1 cellular context compared by ENCODE assay signal in genomic region chr16:57648590-57649442, GRCh38.
TF ChIP-seq lines count a peak whose summit lies in the region.

No MANE protein-coding gene starts in this region.

TF ChIP-seq in HepG2, 621 proteins besides CTCF, POLR2A, EP300 and RAD21 (continued from another document and continues in another):
- TF ChIP-seq AGO2 (optimal IDR thresholded peaks at IDR 0.05; ENCODE audit: low read depth, low read length) = no peak
- no peak for TF ChIP-seq BRF2 (CRISPR knock-in tag; IDR thresholded peaks at IDR 0.05)
- TF ChIP-seq ZNF790 (CRISPR knock-in tag; IDR thresholded peaks at IDR 0.05; ENCODE audit: borderline replicate concordance) = no peak
- TF ChIP-seq SAP130 (CRISPR knock-in tag; IDR thresholded peaks at IDR 0.05; ENCODE audit: low read depth) = peak; percentile 57; the same call in 1 of the 2 replicates
- TF ChIP-seq PAXIP1 (CRISPR knock-in tag; conservative IDR thresholded peaks at IDR 0.05) = peak; percentile 33; the same call in 1 of the 2 replicates
- no peak for TF ChIP-seq ATF5 (CRISPR knock-in tag; IDR thresholded peaks at IDR 0.05; ENCODE audit: low read depth)
- no peak for TF ChIP-seq HMGA1 (CRISPR knock-in tag; conservative IDR thresholded peaks at IDR 0.05)
- TF ChIP-seq ZSCAN31 (CRISPR knock-in tag; IDR thresholded peaks at IDR 0.05; ENCODE audit: low read depth) = peak; percentile 76; the same call in 1 of the 2 replicates
- TF ChIP-seq ZNF292 (CRISPR knock-in tag; IDR thresholded peaks at IDR 0.05; ENCODE audit: borderline replicate concordance, low read depth) = no peak
- TF ChIP-seq BORCS8-MEF2B (CRISPR knock-in tag; IDR thresholded peaks at IDR 0.05) = peak; percentile 92
- TF ChIP-seq MLX (CRISPR knock-in tag; IDR thresholded peaks at IDR 0.05) = peak; percentile 53; the same call in 1 of the 2 replicates
- TF ChIP-seq ZNF747 (CRISPR knock-in tag; IDR thresholded peaks at IDR 0.05; ENCODE audit: borderline replicate concordance) = no peak
- TF ChIP-seq IRF1 (CRISPR knock-in tag; IDR thresholded peaks at IDR 0.05; ENCODE audit: low read depth) = no peak
- peak; percentile 32; the same call in 1 of the 2 replicates for TF ChIP-seq ZNF543 (CRISPR knock-in tag; IDR thresholded peaks at IDR 0.05)
- TF ChIP-seq JUNB (CRISPR knock-in tag; IDR thresholded peaks at IDR 0.05; ENCODE audit: borderline replicate concordance) = no peak
- TF ChIP-seq FOXP4 (CRISPR knock-in tag; IDR thresholded peaks at IDR 0.05) = peak; percentile 67; the same call in 1 of the 2 replicates
- TF ChIP-seq ZSCAN30 (CRISPR knock-in tag; IDR thresholded peaks at IDR 0.05) = no peak
- 0 out of 2 replicates have a peak, but pooled peaks have one; percentile 81 for TF ChIP-seq ZKSCAN8 (CRISPR knock-in tag; IDR thresholded peaks at IDR 0.05; ENCODE audit: borderline replicate concordance)
- peak; percentile 68 for TF ChIP-seq RXRA (CRISPR knock-in tag; IDR thresholded peaks at IDR 0.05)
- TF ChIP-seq PHF21A (CRISPR knock-in tag; IDR thresholded peaks at IDR 0.05) = no peak
- TF ChIP-seq ZBED4 (CRISPR knock-in tag; IDR thresholded peaks at IDR 0.05; ENCODE audit: borderline replicate concordance) = peak; percentile 66; the same call in 1 of the 2 replicates
- TF ChIP-seq ZBTB42 (CRISPR knock-in tag; IDR thresholded peaks at IDR 0.05) = no peak
- TF ChIP-seq DPF2 (CRISPR knock-in tag; IDR thresholded peaks at IDR 0.05; ENCODE audit: borderline replicate concordance, low read depth) = 0 out of 2 replicates have a peak, but pooled peaks have one; percentile 37
- TF ChIP-seq NR2F6 (IDR thresholded peaks at IDR 0.05) = no peak
- TF ChIP-seq NR2F6 (CRISPR knock-in tag; IDR thresholded peaks at IDR 0.05) = peak; percentile 74; the same call in 1 of the 2 replicates
- TF ChIP-seq FOXK2 (IDR thresholded peaks at IDR 0.05) = no peak
- TF ChIP-seq DRAP1 (CRISPR knock-in tag; IDR thresholded peaks at IDR 0.05) = 0 out of 2 replicates have a peak, but pooled peaks have one; percentile 19
- no peak for TF ChIP-seq ZBTB43 (CRISPR knock-in tag; conservative IDR thresholded peaks at IDR 0.05)
- no peak for TF ChIP-seq RARG (CRISPR knock-in tag; IDR thresholded peaks at IDR 0.05; ENCODE audit: low read depth)
- peak; percentile 88; the same call in 1 of the 2 replicates for TF ChIP-seq CBX5 (CRISPR knock-in tag; IDR thresholded peaks at IDR 0.05; ENCODE audit: borderline replicate concordance)
- no peak for TF ChIP-seq ZNF224 (CRISPR knock-in tag; IDR thresholded peaks at IDR 0.05)
- no peak for TF ChIP-seq ZNF296 (CRISPR knock-in tag; conservative IDR thresholded peaks at IDR 0.05)
- TF ChIP-seq ZNF691 (CRISPR knock-in tag; IDR thresholded peaks at IDR 0.05; ENCODE audit: borderline replicate concordance, low read depth) = no peak; the same call in 1 of the 2 replicates
- no peak for TF ChIP-seq EEA1 (CRISPR knock-in tag; IDR thresholded peaks at IDR 0.05; ENCODE audit: borderline replicate concordance)
- 0 out of 2 replicates have a peak, but pooled peaks have one; percentile 45 for TF ChIP-seq ZNF557 (CRISPR knock-in tag; IDR thresholded peaks at IDR 0.05)
- TF ChIP-seq TOE1 (CRISPR knock-in tag; IDR thresholded peaks at IDR 0.05) = 0 out of 2 replicates have a peak, but pooled peaks have one; percentile 50
- no peak for TF ChIP-seq ZNF850 (CRISPR knock-in tag; conservative IDR thresholded peaks at IDR 0.05)
- TF ChIP-seq ZNF275 (CRISPR knock-in tag; IDR thresholded peaks at IDR 0.05; ENCODE audit: borderline replicate concordance) = no peak
- TF ChIP-seq ZNF280D (CRISPR knock-in tag; IDR thresholded peaks at IDR 0.05) = peak; percentile 71; the same call in 1 of the 2 replicates
- peak; percentile 100 for TF ChIP-seq ZNF136 (CRISPR knock-in tag; IDR thresholded peaks at IDR 0.05; ENCODE audit: low read depth)
